In the genomic region with DNA sequence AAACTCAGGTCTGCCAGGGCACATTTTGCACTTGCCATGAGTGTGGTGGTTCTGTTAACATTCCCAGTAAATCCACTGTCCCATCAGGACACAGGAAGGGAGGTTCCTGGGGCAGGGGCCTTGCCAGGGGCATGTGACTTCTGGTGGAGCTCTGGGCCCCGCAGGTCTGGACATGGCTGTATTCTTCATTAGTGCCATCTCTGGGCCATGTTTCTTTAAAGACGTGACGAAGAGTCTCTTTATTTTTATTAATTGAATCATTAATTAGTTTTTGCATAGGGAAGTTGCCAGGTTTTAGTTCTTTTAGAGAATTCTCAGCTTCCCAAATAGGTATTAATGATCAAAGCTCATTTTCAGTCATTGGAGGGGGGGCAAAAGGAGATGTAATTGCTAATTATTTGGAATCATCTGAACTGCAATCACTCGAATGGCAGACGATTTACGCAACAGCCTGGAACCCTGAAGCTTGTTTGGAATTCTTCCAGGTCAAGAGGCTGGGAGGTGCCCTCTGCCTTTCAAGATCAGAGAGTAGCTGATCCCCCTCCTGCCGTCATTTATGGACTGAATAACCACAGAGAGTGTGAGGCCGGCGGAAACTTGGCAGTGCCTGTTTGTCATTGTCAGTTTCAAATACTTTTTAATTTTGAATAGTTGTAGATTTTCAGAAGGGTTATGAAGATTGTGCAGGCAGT, we compare ENCODE assay signal across 14 cellular contexts.
A peak's percentile ranks its signal among the peaks of the same experiment; 100 is the strongest.
DNase-seq lines count a peak whose midpoint lies in the region; ATAC-seq and TF ChIP-seq lines count a peak whose summit lies in the region.
"Had no signal": no experiment of that assay in that cellular context is flagged by ENCODE, and none has a peak within 500 bp of the region (broad histone marks: within the 10 kb centered on the region; RNA-seq: fewer than 3 reads in every experiment).

No MANE protein-coding gene starts in this region.

- no peak for ATAC-seq in GM18502 (IDR thresholded peaks at IDR 0.05; ENCODE audit: poor library complexity, unreplicated experiment)
- ATAC-seq: SK-N-SH treated with all-trans-retinoic acid at 6 μM for 48 hours had no signal

- DNase-seq in DMS79 treated with DMSO at 0.1 percent for 48 hours (lab: John Stamatoyannopoulos, UW) (peak; percentile 77), LoVo (ENCODE audit: low spot score) (peak; percentile 28), kidney glomerular epithelial cell (lab: John Stamatoyannopoulos, UW) (peak; percentile 8), retinal pigment epithelial cell (ENCODE audit: low read depth) (peak; percentile 3), activated gamma-delta T cell (lab: John Stamatoyannopoulos, UW) (no peak), UCSD-AML1 (lab: John Stamatoyannopoulos, UW; ENCODE audit: unreplicated experiment) (no peak)
- DNase-seq: HCEC 1CT, IMR-90, NCI-H1048, NCI-H146, NCI-H446, SHP77 had no signal

- H3K4me3 ChIP-seq in retinal pigment epithelial cell (ENCODE audit: low read length): no peak overlapping the region

- TF ChIP-seq CTCF in retinal pigment epithelial cell (conservative IDR thresholded peaks at IDR 0.05; ENCODE audit: low read depth, low read length): no peak

Comparison
In these comparisons a context has a peak if more than half of its experiments do, and no peak if none do; other contexts are left out.
1. DNase-seq: peak in DMS79 treated with DMSO at 0.1 percent for 48 hours (single experiment), LoVo (single experiment), kidney glomerular epithelial cell (single experiment) and retinal pigment epithelial cell (single experiment); none in activated gamma-delta T cell (single experiment) and UCSD-AML1 (single experiment).